16 cellular contexts compared by ENCODE assay signal in genomic region chr18:706438-706837, GRCh38. TPM values are rescaled to one million over a fixed set of nuclear protein-coding genes. Genes with fewer than 3 reads are reported as not detected.
DNase-seq lines count a peak whose midpoint lies in the region; ATAC-seq and TF ChIP-seq lines count a peak whose summit lies in the region.
"Had no signal": no experiment of that assay in that cellular context is flagged by ENCODE, and none has a peak within 500 bp of the region (broad histone marks: within the 10 kb centered on the region; RNA-seq: fewer than 3 reads in every experiment).

No MANE protein-coding gene starts in this region.

- no peaks in the 10 kb centered on the region for H3K27me3 ChIP-seq in CD4-positive, alpha-beta T cell (ENCODE audit: control insufficient read depth, insufficient read depth, low read length)
- H3K27me3 ChIP-seq in neural progenitor cell: no peaks in the 10 kb centered on the region

- intact Hi-C loops in CD4-positive, alpha-beta T cell (cut with DNase I, micrococcal nuclease): no loop called here
- intact Hi-C loops in activated T-helper 2 cell treated with anti-CD3 and anti-CD28 coated beads, Interferon-gamma antibody, Interleukin-2, Interleukin-4, amounts not matched to agents 10 μg/mL and 5 μg/mL and 100 μg/mL, durations not matched to agents 14 hours and 24 hours and 36 hours (cut with micrococcal nuclease): no loop called here

- no peaks in the 10 kb centered on the region for H3K27me3 Mint-ChIP-seq in CD4-positive, alpha-beta T cell
- H3K27me3 Mint-ChIP-seq in activated T-helper 2 cell treated with anti-CD3 and anti-CD28 coated beads, Interferon-gamma antibody, Interleukin-2, Interleukin-4, amounts not matched to agents 10 μg/mL and 5 μg/mL and 100 μg/mL, durations not matched to agents 14 hours and 24 hours and 36 hours (ENCODE audit: low read depth): no peaks in the 10 kb centered on the region
- H3K27me3 Mint-ChIP-seq in endothelial cell (ENCODE audit: unreplicated experiment) (peaks cover 3% of the 10 kb centered on the region), neural progenitor cell (ENCODE audit: insufficient read depth, low read depth) (peaks cover 5% of the 10 kb centered on the region)

- H3K4me1 ChIP-seq in neural progenitor cell: no peaks in the 10 kb centered on the region

- H4K20me1 ChIP-seq in neural progenitor cell (ENCODE audit: low read depth): peaks cover 11% of the 10 kb centered on the region

- peaks cover 52% of the 10 kb centered on the region for H3K4me1 Mint-ChIP-seq in CD4-positive, alpha-beta T cell (ENCODE audit: low read depth)
- H3K4me1 Mint-ChIP-seq in activated T-helper 2 cell treated with anti-CD3 and anti-CD28 coated beads, Interferon-gamma antibody, Interleukin-2, Interleukin-4, amounts not matched to agents 10 μg/mL and 5 μg/mL and 100 μg/mL, durations not matched to agents 14 hours and 24 hours and 36 hours (ENCODE audit: low read depth): peaks cover 37% of the 10 kb centered on the region
- H3K4me1 Mint-ChIP-seq in endothelial cell (ENCODE audit: unreplicated experiment) (peaks cover 12% of the 10 kb centered on the region), neural progenitor cell (peaks cover 23% of the 10 kb centered on the region)

- H3K36me3 ChIP-seq in neural progenitor cell: no peaks in the 10 kb centered on the region

- peaks cover 3% of the 10 kb centered on the region for H3F3A ChIP-seq in neural progenitor cell (ENCODE audit: low read depth)

- CTCF ChIA-PET in CD4-positive, alpha-beta T cell (lab: Charles Lee): interaction anchor here (0.5 to 1.0 kb wide), 2 partner anchors 13 to 119 kb away, joined by 3 to 5 read pairs; no protein-coding TSS in a partner anchor
- CTCF ChIA-PET in GM10248 (lab: Yijun Ruan, JAX): interaction anchor here (1.1 to 1.2 kb wide), 2 partner anchors 10 to 134 kb away, joined by 3 read pairs; no protein-coding TSS in a partner anchor

- peaks cover 55% of the 10 kb centered on the region for H3K36me3 Mint-ChIP-seq in CD4-positive, alpha-beta T cell (ENCODE audit: low read depth)
- H3K36me3 Mint-ChIP-seq in activated T-helper 2 cell treated with anti-CD3 and anti-CD28 coated beads, Interferon-gamma antibody, Interleukin-2, Interleukin-4, amounts not matched to agents 10 μg/mL and 5 μg/mL and 100 μg/mL, durations not matched to agents 14 hours and 24 hours and 36 hours (ENCODE audit: low read depth): peaks cover 65% of the 10 kb centered on the region
- peaks cover 21% of the 10 kb centered on the region for H3K36me3 Mint-ChIP-seq in endothelial cell (ENCODE audit: low read depth, unreplicated experiment)
- peaks cover 24% of the 10 kb centered on the region for H3K36me3 Mint-ChIP-seq in neural progenitor cell

- TF ChIP-seq CTCF in CD4-positive, alpha-beta T cell (IDR thresholded peaks at IDR 0.05): no peak
- TF ChIP-seq CTCF in endothelial cell (IDR thresholded peaks at IDR 0.05; ENCODE audit: unreplicated experiment): no peak
- no peak for TF ChIP-seq CTCF in neural progenitor cell (IDR thresholded peaks at IDR 0.05)
- no peak for TF ChIP-seq CTCF in GM10248 (IDR thresholded peaks at IDR 0.05; ENCODE audit: control extremely low read depth, extremely low read depth, low read depth, missing control alignments)

- H3K4me2 ChIP-seq in neural progenitor cell: no peak overlapping the region

- no peak for ATAC-seq in CD4-positive, alpha-beta T cell (ENCODE audit: poor library complexity)
- ATAC-seq in HG02852 (IDR thresholded peaks at IDR 0.05; ENCODE audit: unreplicated experiment) (no peak), HG02571 (IDR thresholded peaks at IDR 0.05; ENCODE audit: unreplicated experiment) (no peak)
- ATAC-seq: CD8-positive, alpha-beta T cell had no signal

- no peak overlapping the region for H3K4me3 Mint-ChIP-seq in CD4-positive, alpha-beta T cell
- H3K4me3 Mint-ChIP-seq in activated T-helper 2 cell treated with anti-CD3 and anti-CD28 coated beads, Interferon-gamma antibody, Interleukin-2, Interleukin-4, amounts not matched to agents 10 μg/mL and 5 μg/mL and 100 μg/mL, durations not matched to agents 14 hours and 24 hours and 36 hours (ENCODE audit: low read depth): no peak overlapping the region
- H3K4me3 Mint-ChIP-seq in endothelial cell (ENCODE audit: unreplicated experiment) (peak overlapping the region; percentile 8), neural progenitor cell (no peak overlapping the region)
- H3K4me3 Mint-ChIP-seq: B cell; CD8-positive, alpha-beta T cell had no signal

- no peak overlapping the region for H3K27ac ChIP-seq in CD4-positive, alpha-beta T cell (ENCODE audit: low read depth, low read length)
- no peak overlapping the region for H3K27ac ChIP-seq in neural progenitor cell

- peak overlapping the region; percentile 39 for H3K27ac Mint-ChIP-seq in CD4-positive, alpha-beta T cell
- peak overlapping the region; percentile 67 for H3K27ac Mint-ChIP-seq in activated T-helper 2 cell treated with anti-CD3 and anti-CD28 coated beads, Interferon-gamma antibody, Interleukin-2, Interleukin-4, amounts not matched to agents 10 μg/mL and 5 μg/mL and 100 μg/mL, durations not matched to agents 14 hours and 24 hours and 36 hours
- H3K27ac Mint-ChIP-seq in endothelial cell (ENCODE audit: unreplicated experiment) (peak overlapping the region; percentile 52), neural progenitor cell (peak overlapping the region; percentile 82)
- H3K27ac Mint-ChIP-seq: B cell; CD8-positive, alpha-beta T cell had no signal

- no peak overlapping the region for H3K4me3 ChIP-seq in neural progenitor cell

- H3K9ac ChIP-seq in neural progenitor cell: no peak overlapping the region

- no peak overlapping the region for H2AFZ ChIP-seq in neural progenitor cell (replicated peaks)

- H3K9me3 Mint-ChIP-seq in CD4-positive, alpha-beta T cell: no peaks in the 10 kb centered on the region
- no peaks in the 10 kb centered on the region for H3K9me3 Mint-ChIP-seq in activated T-helper 2 cell treated with anti-CD3 and anti-CD28 coated beads, Interferon-gamma antibody, Interleukin-2, Interleukin-4, amounts not matched to agents 10 μg/mL and 5 μg/mL and 100 μg/mL, durations not matched to agents 14 hours and 24 hours and 36 hours
- H3K9me3 Mint-ChIP-seq in endothelial cell (ENCODE audit: unreplicated experiment): no peaks in the 10 kb centered on the region
- H3K9me3 Mint-ChIP-seq in neural progenitor cell: no peaks in the 10 kb centered on the region
- H3K9me3 Mint-ChIP-seq: CD8-positive, alpha-beta T cell had no signal

- POLR2A ChIA-PET in CD4-positive, alpha-beta T cell (lab: Charles Lee): no interaction called here
- POLR2A ChIA-PET in GM10248 (lab: Yijun Ruan, JAX): no interaction called here

- DNase-seq in CD4-positive, alpha-beta T cell: no peak
- no peak for DNase-seq in activated T-helper 2 cell treated with anti-CD3 and anti-CD28 coated beads, Interferon-gamma antibody, Interleukin-2, Interleukin-4, amounts not matched to agents 10 μg/mL and 5 μg/mL and 100 μg/mL, durations not matched to agents 14 hours and 24 hours and 36 hours (ENCODE audit: low spot score)
- DNase-seq in endothelial cell (ENCODE audit: low spot score) (no peak), neural progenitor cell (ENCODE audit: low spot score) (no peak), GM10248 (ENCODE audit: extremely low spot score) (no peak), T-helper 9 cell (no peak)
- DNase-seq: ACHN; CD8-positive, alpha-beta T cell; GF-D8; GOT3; NCI-H146; NCI-H345; Right ventricle myocardium superior had no signal

- H3K9me3 ChIP-seq in CD4-positive, alpha-beta T cell (ENCODE audit: control insufficient read depth, low read length): no peaks in the 10 kb centered on the region
- H3K9me3 ChIP-seq in neural progenitor cell (ENCODE audit: low read depth): no peaks in the 10 kb centered on the region

- H3K79me2 ChIP-seq in neural progenitor cell (ENCODE audit: low read depth): peaks cover 18% of the 10 kb centered on the region

RNA-seq across cellular contexts. Expression of gene ENOSF1, which starts 6.0 kb away (rescaled TPM):
- total RNA-seq in CD4-positive, alpha-beta T cell: 10 to 100 TPM; 37.8 to 40.1 TPM
- 93.6 and 102 TPM in 2 replicates for total RNA-seq in activated T-helper 2 cell treated with anti-CD3 and anti-CD28 coated beads, Interferon-gamma antibody, Interleukin-2, Interleukin-4, amounts not matched to agents 10 μg/mL and 5 μg/mL and 100 μg/mL, durations not matched to agents 14 hours and 24 hours and 36 hours
- 31.8 TPM for total RNA-seq in endothelial cell (ENCODE audit: unreplicated experiment)
- total RNA-seq in neural progenitor cell (ENCODE audit: low replicate concordance): 20.2 and 29.7 TPM in 2 replicates

RNA-seq across cellular contexts. Expression of gene TYMS, which starts 49.0 kb away (rescaled TPM):
- 1 to 10 TPM; 1.1 to 1.5 TPM for total RNA-seq in CD4-positive, alpha-beta T cell
- total RNA-seq in activated T-helper 2 cell treated with anti-CD3 and anti-CD28 coated beads, Interferon-gamma antibody, Interleukin-2, Interleukin-4, amounts not matched to agents 10 μg/mL and 5 μg/mL and 100 μg/mL, durations not matched to agents 14 hours and 24 hours and 36 hours: 272 and 273 TPM in 2 replicates
- total RNA-seq in endothelial cell (ENCODE audit: unreplicated experiment) (61.7 TPM), neural progenitor cell (ENCODE audit: low replicate concordance) (60.3 and 86.9 TPM in 2 replicates)

Comparison
In these comparisons a context has a peak if more than half of its experiments do, and no peak if none do; other contexts are left out.
1. RNA of gene TYMS, which starts 49.0 kb away (total RNA-seq): 272 to 273 TPM in activated T-helper 2 cell treated with anti-CD3 and anti-CD28 coated beads, Interferon-gamma antibody, Interleukin-2, Interleukin-4, amounts not matched to agents 10 μg/mL and 5 μg/mL and 100 μg/mL, durations not matched to agents 14 hours and 24 hours and 36 hours, 60.3 to 86.9 TPM in neural progenitor cell and 61.7 TPM in endothelial cell (single experiment); 1.1 to 1.5 TPM in CD4-positive, alpha-beta T cell; every median in the first group is over 10 times any median in the second.
2. Peak in every context shown above with its lines, with median percentiles within 50 percentile points of each other: H3K27ac Mint-ChIP-seq.